In genomic region chrX:140762061-140762460, GRCh38 we compare ENCODE assay signal across 9 cellular contexts. TPM values are rescaled to one million over a fixed set of nuclear protein-coding genes. Genes with fewer than 3 reads are reported as not detected.
A peak's percentile ranks its signal among the peaks of the same experiment; 100 is the strongest.
DNase-seq lines count a peak whose midpoint lies in the region; ATAC-seq, FAIRE-seq and TF ChIP-seq lines count a peak whose summit lies in the region.
"Had no signal": no experiment of that assay in that cellular context is flagged by ENCODE, and none has a peak within 500 bp of the region (broad histone marks: within the 10 kb centered on the region; RNA-seq: fewer than 3 reads in every experiment).

No MANE protein-coding gene starts in this region.

- peaks cover 25% of the 10 kb centered on the region for H3K27me3 Mint-ChIP-seq in stimulated activated memory B cell treated with anti-CD40 and anti-IgM and Interleukin-4, amounts not matched to agents 10 μg/mL and 1 μg/mL and 100 μg/mL, for 72 hours

- no peaks in the 10 kb centered on the region for H3K4me1 ChIP-seq in Peyer's patch
- H3K4me1 ChIP-seq in liver (ENCODE audit: control insufficient read depth in 4 of 4, insufficient read depth in 4 of 4, low read length in 3 of 4) = peaks cover 3 to 12% (median 5%) of the 10 kb centered on the region in 4 donors

- H3K27ac Mint-ChIP-seq in stimulated activated memory B cell treated with anti-CD40 and anti-IgM and Interleukin-4, amounts not matched to agents 10 μg/mL and 1 μg/mL and 100 μg/mL, for 72 hours = no peak overlapping the region

- H3K4me3 ChIP-seq in Peyer's patch (no peak overlapping the region), liver (ENCODE audit: low read depth in 1 of 3, low read length in 3 of 3) (no peak overlapping the region)

- peak; percentile 73 to 88 for TF ChIP-seq RAD21 in liver (IDR thresholded peaks at IDR 0.05)

- WGBS in liver = 1% methylated on average over 7 of the region's 7 CpGs

- no peaks in the 10 kb centered on the region for H3K27me3 ChIP-seq in Peyer's patch
- H3K27me3 ChIP-seq in liver (ENCODE audit: control insufficient read depth in 4 of 4, insufficient read depth in 4 of 4, low read length in 3 of 4) = peaks cover 0 to 5% (median under 1%) of the 10 kb centered on the region in 4 donors

- ATAC-seq in GM18909 (IDR thresholded peaks at IDR 0.05; ENCODE audit: poor library complexity, unreplicated experiment) (peak; percentile 91), HG03354 (IDR thresholded peaks at IDR 0.05; ENCODE audit: poor library complexity, severe bottlenecking, unreplicated experiment) (peak; percentile 89)
- ATAC-seq in stimulated activated memory B cell treated with anti-CD40 and anti-IgM and Interleukin-4, amounts not matched to agents 10 μg/mL and 1 μg/mL and 100 μg/mL, for 72 hours = no peak

- DNase-seq in D721Med (ENCODE audit: insufficient read length, low spot score) (no peak), Peyer's patch (peak in 1 of 3 donors; percentile 54), dedifferentiated amniotic fluid mesenchymal stem cell (ENCODE audit: extremely low spot score) (peak; percentile 49), ureter (ENCODE audit: low spot score) (peak; percentile 46)

- H3K36me3 ChIP-seq in Peyer's patch = no peaks in the 10 kb centered on the region
- no peaks in the 10 kb centered on the region for H3K36me3 ChIP-seq in liver (ENCODE audit: control insufficient read depth in 4 of 4, insufficient read depth in 3 of 4, low read depth in 1 of 4, low read length in 3 of 4)

- no peaks in the 10 kb centered on the region for H3K9me3 Mint-ChIP-seq in stimulated activated memory B cell treated with anti-CD40 and anti-IgM and Interleukin-4, amounts not matched to agents 10 μg/mL and 1 μg/mL and 100 μg/mL, for 72 hours

- H3K27ac ChIP-seq in Peyer's patch = no peak overlapping the region
- H3K27ac ChIP-seq in liver (ENCODE audit: low read depth in 1 of 2, low read length in 2 of 2) = no peak overlapping the region

- H3K4me1 Mint-ChIP-seq in stimulated activated memory B cell treated with anti-CD40 and anti-IgM and Interleukin-4, amounts not matched to agents 10 μg/mL and 1 μg/mL and 100 μg/mL, for 72 hours = peaks cover 6% of the 10 kb centered on the region

- H3K9me3 ChIP-seq in Peyer's patch (no peaks in the 10 kb centered on the region), liver (ENCODE audit: control insufficient read depth in 4 of 4, low read length in 3 of 4) (no peaks in the 10 kb centered on the region)

- TF ChIP-seq CTCF in D721Med (IDR thresholded peaks at IDR 0.05; ENCODE audit: insufficient read depth, missing control alignments) (peak; percentile 55), Peyer's patch (IDR thresholded peaks at IDR 0.05) (peak in 4 of 6 experiments; percentile 30 to 43 (median 38)), liver (IDR thresholded peaks at IDR 0.05; ENCODE audit: low read depth, low read length, missing input control) (peak; percentile 82)

- H3K36me3 Mint-ChIP-seq in stimulated activated memory B cell treated with anti-CD40 and anti-IgM and Interleukin-4, amounts not matched to agents 10 μg/mL and 1 μg/mL and 100 μg/mL, for 72 hours = no peaks in the 10 kb centered on the region

- FAIRE-seq in D721Med (lab: Jason Lieb, UNC) = no peak

- no peak overlapping the region for H3K4me3 Mint-ChIP-seq in stimulated activated memory B cell treated with anti-CD40 and anti-IgM and Interleukin-4, amounts not matched to agents 10 μg/mL and 1 μg/mL and 100 μg/mL, for 72 hours

- TF ChIP-seq POLR2A in Peyer's patch (IDR thresholded peaks at IDR 0.05) = no peak

- H3K9ac ChIP-seq in liver (ENCODE audit: low read depth in 1 of 2, low read length in 2 of 2) = no peak overlapping the region

TF ChIP-seq in liver, 16 proteins besides CTCF, POLR2A, EP300 and RAD21:
- TF ChIP-seq MAX (IDR thresholded peaks at IDR 0.05) (no peak), ATF3 (IDR thresholded peaks at IDR 0.05) (no peak), HNF4A (conservative IDR thresholded peaks at IDR 0.05) (no peak), YY1 (IDR thresholded peaks at IDR 0.05) (no peak), GABPA (IDR thresholded peaks at IDR 0.05 in 1 of 2, conservative IDR thresholded peaks at IDR 0.05 in 1 of 2) (no peak), NR2F2 (IDR thresholded peaks at IDR 0.05) (no peak), FOXA1 (IDR thresholded peaks at IDR 0.05) (no peak), JUND (IDR thresholded peaks at IDR 0.05) (no peak), HNF4G (IDR thresholded peaks at IDR 0.05) (no peak), REST (IDR thresholded peaks at IDR 0.05) (no peak), EGR1 (IDR thresholded peaks at IDR 0.05; ENCODE audit: low read depth in 2 of 2) (no peak), ZBTB33 (IDR thresholded peaks at IDR 0.05) (no peak), RXRA (IDR thresholded peaks at IDR 0.05) (no peak), SP1 (IDR thresholded peaks at IDR 0.05) (no peak), FOXA2 (IDR thresholded peaks at IDR 0.05) (no peak), TAF1 (conservative IDR thresholded peaks at IDR 0.05) (no peak)

RNA-seq across cellular contexts. Expression of gene LINC00632, which starts 52.5 kb away (rescaled TPM):
- total RNA-seq in Peyer's patch (10 to 100 TPM; 10.3 to 64.4 (median 17.5) TPM), liver (10 to 100 TPM in 1 of 2 donors, under 1 TPM in 1; 0.33 to 28.7 TPM), ureter (116 TPM)
- polyA plus RNA-seq in liver = under 1 TPM; 0.15 to 0.31 TPM
- total RNA-seq: activated CD8-positive, alpha-beta memory T cell treated with anti-CD3 and anti-CD28 coated beads for 36 hours had no signal
